25 cellular contexts compared by ENCODE assay signal in the genomic region with DNA sequence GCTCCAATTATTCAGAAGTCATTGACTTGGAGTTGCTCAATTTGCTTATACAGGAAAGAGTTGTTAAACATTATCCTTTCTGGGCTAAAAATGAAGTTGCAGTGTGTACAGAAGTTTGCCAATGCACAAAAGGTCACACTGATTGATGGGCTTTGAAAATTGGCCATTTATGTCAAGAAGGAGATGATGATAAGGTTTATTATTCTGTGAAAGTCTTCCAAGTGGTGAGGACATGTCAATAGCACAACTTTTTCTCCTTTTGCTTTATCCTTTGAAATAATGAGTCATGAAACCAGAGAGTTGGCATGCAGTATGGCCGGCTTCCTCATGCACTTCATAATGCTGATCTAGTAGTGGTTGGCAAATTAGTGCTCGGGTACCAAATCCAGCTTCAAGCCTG.
DNase-seq lines count a peak whose midpoint lies in the region; ATAC-seq, FAIRE-seq and TF ChIP-seq lines count a peak whose summit lies in the region.
"Had no signal": no experiment of that assay in that cellular context is flagged by ENCODE, and none has a peak within 500 bp of the region (broad histone marks: within the 10 kb centered on the region; RNA-seq: fewer than 3 reads in every experiment).

No MANE protein-coding gene starts in this region.

- peaks cover 14% of the 10 kb centered on the region for H3K9me3 Mint-ChIP-seq in stimulated activated effector memory CD8-positive, alpha-beta T cell treated with anti-CD3 and anti-CD28 coated beads, Interleukin-12 subunit alpha, Interleukin-12 subunit beta, amount 100 ng/mL, for 72 hours
- H3K9me3 Mint-ChIP-seq in immature natural killer cell, result peaks cover 4 to 20% (median 13%) of the 10 kb centered on the region in 6 donors

- H4K20me1 ChIP-seq in fibroblast of lung (ENCODE audit: control insufficient read depth, extremely low read depth, insufficient read depth, low read length), result no peaks in the 10 kb centered on the region

- H3K36me3 ChIP-seq in fibroblast of lung (ENCODE audit: control insufficient read depth, insufficient read depth, low read length) (no peaks in the 10 kb centered on the region), pancreas (no peaks in the 10 kb centered on the region)
- H3K36me3 ChIP-seq: cardiac muscle cell had no signal

- H3K9me3 ChIP-seq in fibroblast of lung (ENCODE audit: control insufficient read depth, insufficient read depth, low read depth, low read length) (no peaks in the 10 kb centered on the region), pancreas (no peaks in the 10 kb centered on the region)
- H3K9me3 ChIP-seq: testis had no signal

- H3K4me3 Mint-ChIP-seq in stimulated activated effector memory CD8-positive, alpha-beta T cell treated with anti-CD3 and anti-CD28 coated beads, Interleukin-12 subunit alpha, Interleukin-12 subunit beta, amount 100 ng/mL, for 72 hours, result no peak overlapping the region
- no peak overlapping the region for H3K4me3 Mint-ChIP-seq in immature natural killer cell
- H3K4me3 Mint-ChIP-seq: activated naive CD8-positive, alpha-beta T cell treated with anti-CD3 and anti-CD28 coated beads, Interleukin-2, amount 10 ng/mL, durations not matched to agents 7 days and 5 days; CD8-positive, alpha-beta memory T cell; stimulated activated naive B cell treated with anti-CD40 and anti-IgM and Interleukin-4, amounts not matched to agents 10 μg/mL and 1 μg/mL and 100 μg/mL, for 72 hours; WTC11 had no signal

- no peak overlapping the region for H3K4me3 ChIP-seq in fibroblast of lung (replicated peaks in 1 of 4; ENCODE audit: control extremely low read depth in 1 of 4, insufficient read depth in 1 of 4, low read depth in 3 of 4, low read length in 4 of 4)
- no peak overlapping the region for H3K4me3 ChIP-seq in pancreas
- H3K4me3 ChIP-seq: cardiac muscle cell, testis had no signal

- H3K36me3 Mint-ChIP-seq in stimulated activated effector memory CD8-positive, alpha-beta T cell treated with anti-CD3 and anti-CD28 coated beads, Interleukin-12 subunit alpha, Interleukin-12 subunit beta, amount 100 ng/mL, for 72 hours, result no peaks in the 10 kb centered on the region
- no peaks in the 10 kb centered on the region for H3K36me3 Mint-ChIP-seq in immature natural killer cell
- H3K36me3 Mint-ChIP-seq: activated naive CD8-positive, alpha-beta T cell treated with anti-CD3 and anti-CD28 coated beads, Interleukin-2, amount 10 ng/mL, durations not matched to agents 7 days and 5 days; CD8-positive, alpha-beta memory T cell; stimulated activated naive B cell treated with anti-CD40 and anti-IgM and Interleukin-4, amounts not matched to agents 10 μg/mL and 1 μg/mL and 100 μg/mL, for 72 hours had no signal

- peaks cover 0 to 2% (median 0%) of the 10 kb centered on the region in 3 donors for H3K27me3 Mint-ChIP-seq in immature natural killer cell (ENCODE audit: low read depth in 3 of 3)
- H3K27me3 Mint-ChIP-seq: activated naive CD8-positive, alpha-beta T cell treated with anti-CD3 and anti-CD28 coated beads, Interleukin-2, amount 10 ng/mL, durations not matched to agents 7 days and 5 days; stimulated activated naive B cell treated with anti-CD40 and anti-IgM and Interleukin-4, amounts not matched to agents 10 μg/mL and 1 μg/mL and 100 μg/mL, for 72 hours had no signal

- no peak overlapping the region for H2AFZ ChIP-seq in fibroblast of lung (ENCODE audit: low read length)

- TF ChIP-seq CTCF in fibroblast of lung (conservative IDR thresholded peaks at IDR 0.05 in 1 of 2, IDR thresholded peaks at IDR 0.05 in 1 of 2; ENCODE audit: low read depth in 1 of 2, low read length in 2 of 2), result no peak
- no peak for TF ChIP-seq CTCF in pancreas (IDR thresholded peaks at IDR 0.05)

- peak; percentile 83 to 98 (median 88) for ATAC-seq in pancreas
- ATAC-seq in stimulated activated effector memory CD8-positive, alpha-beta T cell treated with anti-CD3 and anti-CD28 coated beads, Interleukin-12 subunit alpha, Interleukin-12 subunit beta, amount 100 ng/mL, for 72 hours, result no peak
- ATAC-seq in HG03457 (IDR thresholded peaks at IDR 0.05; ENCODE audit: unreplicated experiment), result no peak
- ATAC-seq: SK-N-SH treated with all-trans-retinoic acid at 6 μM for 48 hours; stimulated activated naive B cell treated with anti-CD40 and anti-IgM and Interleukin-4, amounts not matched to agents 10 μg/mL and 1 μg/mL and 100 μg/mL, for 72 hours; WTC11 had no signal

- H3K4me2 ChIP-seq in fibroblast of lung (ENCODE audit: extremely low read depth, insufficient read depth, low read length), result no peak overlapping the region

- no peaks in the 10 kb centered on the region for H3K27me3 ChIP-seq in fibroblast of lung (ENCODE audit: control insufficient read depth, insufficient read depth, low read length)
- H3K27me3 ChIP-seq in pancreas, result no peaks in the 10 kb centered on the region
- H3K27me3 ChIP-seq: cardiac muscle cell, testis had no signal

- H3K4me1 ChIP-seq in fibroblast of lung (ENCODE audit: control insufficient read depth, extremely low read depth, insufficient read depth, low read length) (no peaks in the 10 kb centered on the region), pancreas (peaks cover 0 to 13% (median 6%) of the 10 kb centered on the region in 3 donors)
- H3K4me1 ChIP-seq: testis had no signal

- intact Hi-C loops in pancreas (cut with DNase I), result no loop called here

- no peak overlapping the region for H3K9ac ChIP-seq in fibroblast of lung (ENCODE audit: insufficient read depth, low read length)

- H3K27ac Mint-ChIP-seq in stimulated activated effector memory CD8-positive, alpha-beta T cell treated with anti-CD3 and anti-CD28 coated beads, Interleukin-12 subunit alpha, Interleukin-12 subunit beta, amount 100 ng/mL, for 72 hours, result no peak overlapping the region
- no peak overlapping the region for H3K27ac Mint-ChIP-seq in immature natural killer cell
- H3K27ac Mint-ChIP-seq: activated naive CD8-positive, alpha-beta T cell treated with anti-CD3 and anti-CD28 coated beads, Interleukin-2, amount 10 ng/mL, durations not matched to agents 7 days and 5 days; CD8-positive, alpha-beta memory T cell; stimulated activated naive B cell treated with anti-CD40 and anti-IgM and Interleukin-4, amounts not matched to agents 10 μg/mL and 1 μg/mL and 100 μg/mL, for 72 hours; WTC11 had no signal

- WGBS in pancreas, 2 donors, result 22 to 24% methylated on average over 2 of the region's 2 CpGs

- H3K4me1 Mint-ChIP-seq in stimulated activated effector memory CD8-positive, alpha-beta T cell treated with anti-CD3 and anti-CD28 coated beads, Interleukin-12 subunit alpha, Interleukin-12 subunit beta, amount 100 ng/mL, for 72 hours, result no peaks in the 10 kb centered on the region
- H3K4me1 Mint-ChIP-seq in immature natural killer cell, result no peaks in the 10 kb centered on the region
- H3K4me1 Mint-ChIP-seq: activated naive CD8-positive, alpha-beta T cell treated with anti-CD3 and anti-CD28 coated beads, Interleukin-2, amount 10 ng/mL, durations not matched to agents 7 days and 5 days; CD8-positive, alpha-beta memory T cell; stimulated activated naive B cell treated with anti-CD40 and anti-IgM and Interleukin-4, amounts not matched to agents 10 μg/mL and 1 μg/mL and 100 μg/mL, for 72 hours had no signal

- H3K27ac ChIP-seq in fibroblast of lung (ENCODE audit: insufficient read depth, low read length) (no peak overlapping the region), pancreas (no peak overlapping the region)
- H3K27ac ChIP-seq: cardiac muscle cell, testis had no signal

- DNase-seq in Daoy (ENCODE audit: low read depth) (peak; percentile 47), RKO (ENCODE audit: low spot score) (peak; percentile 1), fibroblast of lung (ENCODE audit: low read depth in 2 of 2) (peak; percentile 79), pancreas (peak in 2 of 6 donors; percentile 11 to 13), NCI-H2107 (lab: John Stamatoyannopoulos, UW) (no peak), immature natural killer cell (no peak)
- DNase-seq in stimulated activated effector memory CD8-positive, alpha-beta T cell treated with anti-CD3 and anti-CD28 coated beads, Interleukin-12 subunit alpha, Interleukin-12 subunit beta, amount 100 ng/mL, for 72 hours (ENCODE audit: low spot score in 2 of 2), result no peak
- DNase-seq: activated CD4-positive, alpha-beta T cell treated with anti-CD3 and anti-CD28 coated beads, Interleukin-2, amount 50 U/mL, for 48 hours; activated CD8-positive, alpha-beta memory T cell treated with anti-CD3 and anti-CD28 coated beads, Interleukin-2, amount 50 U/mL, for 48 hours; activated naive CD8-positive, alpha-beta T cell treated with anti-CD3 and anti-CD28 coated beads, Interleukin-2, amount 10 ng/mL, durations not matched to agents 7 days and 5 days; CD8-positive, alpha-beta memory T cell; foreskin fibroblast; hypothalamus; islet precursor cell; NCI-H1436; NCI-H748 treated with DMSO at 0.1 percent for 48 hours; small intestine; stimulated activated naive B cell treated with anti-CD40 and anti-IgM and Interleukin-4, amounts not matched to agents 10 μg/mL and 1 μg/mL and 100 μg/mL, for 72 hours; T-helper 9 cell; testis had no signal

- no peaks in the 10 kb centered on the region for H3K79me2 ChIP-seq in fibroblast of lung (ENCODE audit: control insufficient read depth, insufficient read depth, low read length)

- no peak for FAIRE-seq in pancreas (lab: Jason Lieb, UNC)
- FAIRE-seq: GM12891, small intestine had no signal

Comparison
In these comparisons a context has a peak if more than half of its experiments do, and no peak if none do; other contexts are left out.
1. DNase-seq: peak in Daoy (single experiment), RKO (single experiment) and fibroblast of lung (2 of 2); none in NCI-H2107 (single experiment), stimulated activated effector memory CD8-positive, alpha-beta T cell treated with anti-CD3 and anti-CD28 coated beads, Interleukin-12 subunit alpha, Interleukin-12 subunit beta, amount 100 ng/mL, for 72 hours (0 of 2) and immature natural killer cell (0 of 3).
2. ATAC-seq: peak in pancreas (4 of 4); none in stimulated activated effector memory CD8-positive, alpha-beta T cell treated with anti-CD3 and anti-CD28 coated beads, Interleukin-12 subunit alpha, Interleukin-12 subunit beta, amount 100 ng/mL, for 72 hours (single experiment) and HG03457 (single experiment).